In the genomic region with DNA sequence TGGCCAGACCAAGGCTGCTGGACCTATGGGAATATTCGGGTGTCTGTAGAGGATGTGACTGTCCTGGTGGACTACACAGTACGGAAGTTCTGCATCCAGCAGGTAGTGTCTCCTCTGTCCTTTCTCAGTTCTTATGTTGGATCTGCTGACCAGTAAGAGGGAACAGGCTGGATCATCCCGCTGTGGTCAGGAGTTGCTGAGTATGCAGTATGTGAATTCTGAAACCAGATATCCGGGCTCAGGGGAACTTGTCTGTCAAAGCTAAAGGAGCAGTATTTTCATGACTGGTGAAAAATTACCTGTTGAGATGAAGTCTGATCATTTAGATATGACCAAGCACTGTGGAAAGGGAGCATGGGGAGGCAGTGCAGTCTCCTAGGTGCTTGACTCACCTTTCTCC, we compare ENCODE assay signal across 15 cellular contexts. TPM values are rescaled to one million over a fixed set of nuclear protein-coding genes. Genes with fewer than 3 reads are reported as not detected.
"Had no signal": no experiment of that assay in that cellular context is flagged by ENCODE, and none has a peak within 500 bp of the region (broad histone marks: within the 10 kb centered on the region; RNA-seq: fewer than 3 reads in every experiment).

No MANE protein-coding gene starts in this region.

- ATAC-seq: effector memory CD8-positive, alpha-beta T cell; left ventricle myocardium superior had no signal

- H3K27ac ChIP-seq: SJSA1 had no signal

- H3K4me3 ChIP-seq: SJSA1 had no signal

- H3K9me3 Mint-ChIP-seq: dendritic cell treated with granulocyte-macrophage colony-stimulating factor and Interleukin-4, amounts not matched to agents 40 ng/mL and 50 ng/mL, for 4 days; effector memory CD8-positive, alpha-beta T cell had no signal

- H3K4me1 Mint-ChIP-seq: brain had no signal

- DNase-seq: activated CD4-positive, alpha-beta T cell treated with anti-CD3 and anti-CD28 coated beads for 48 hours; activated naive CD4-positive, alpha-beta T cell treated with Interleukin-2 at 50 U/mL for 16 hours; amniotic stem cell; effector memory CD8-positive, alpha-beta T cell; kidney; left ventricle myocardium superior; mesendoderm; retina; stimulated activated naive CD4-positive, alpha-beta T cell treated with Interleukin-2 at 50 U/mL for 16 hours; T-helper 9 cell had no signal

- H3K27me3 Mint-ChIP-seq: brain; dendritic cell treated with granulocyte-macrophage colony-stimulating factor and Interleukin-4, amounts not matched to agents 40 ng/mL and 50 ng/mL, for 4 days; effector memory CD8-positive, alpha-beta T cell had no signal

- H3K4me1 ChIP-seq: SJSA1 had no signal

- H3K27me3 ChIP-seq: SJSA1 had no signal

- H3K9me3 ChIP-seq: SJSA1 had no signal

- H3K4me3 Mint-ChIP-seq: brain; dendritic cell treated with granulocyte-macrophage colony-stimulating factor and Interleukin-4, amounts not matched to agents 40 ng/mL and 50 ng/mL, for 4 days; effector memory CD8-positive, alpha-beta T cell had no signal

- H3K27ac Mint-ChIP-seq: brain; dendritic cell treated with granulocyte-macrophage colony-stimulating factor and Interleukin-4, amounts not matched to agents 40 ng/mL and 50 ng/mL, for 4 days had no signal

RNA-seq across cellular contexts. Expression of a gene that starts 22.1 kb away (rescaled TPM):
- total RNA-seq: epithelial cell of proximal tubule, kidney, left ventricle myocardium superior, SJSA1, temporal lobe had no signal

RNA-seq across cellular contexts. Expression of a gene that starts 50.1 kb away (rescaled TPM):
- total RNA-seq: epithelial cell of proximal tubule, kidney, left ventricle myocardium superior, SJSA1, temporal lobe had no signal
